ENCODE assay signal across 1 cellular context in genomic region chr3:147415819-147416218, GRCh38.
TF ChIP-seq lines count a peak whose summit lies in the region.

No MANE protein-coding gene starts in this region.

TF ChIP-seq in HepG2, 621 proteins besides CTCF, POLR2A, EP300 and RAD21:
- TF ChIP-seq STAG1 (CRISPR knock-in tag; IDR thresholded peaks at IDR 0.05) (0 out of 2 replicates have a peak, but pooled peaks have one; percentile 10), SALL1 (CRISPR knock-in tag; IDR thresholded peaks at IDR 0.05) (no peak)
